ENCODE assay signal across 8 cellular contexts in the genomic region with DNA sequence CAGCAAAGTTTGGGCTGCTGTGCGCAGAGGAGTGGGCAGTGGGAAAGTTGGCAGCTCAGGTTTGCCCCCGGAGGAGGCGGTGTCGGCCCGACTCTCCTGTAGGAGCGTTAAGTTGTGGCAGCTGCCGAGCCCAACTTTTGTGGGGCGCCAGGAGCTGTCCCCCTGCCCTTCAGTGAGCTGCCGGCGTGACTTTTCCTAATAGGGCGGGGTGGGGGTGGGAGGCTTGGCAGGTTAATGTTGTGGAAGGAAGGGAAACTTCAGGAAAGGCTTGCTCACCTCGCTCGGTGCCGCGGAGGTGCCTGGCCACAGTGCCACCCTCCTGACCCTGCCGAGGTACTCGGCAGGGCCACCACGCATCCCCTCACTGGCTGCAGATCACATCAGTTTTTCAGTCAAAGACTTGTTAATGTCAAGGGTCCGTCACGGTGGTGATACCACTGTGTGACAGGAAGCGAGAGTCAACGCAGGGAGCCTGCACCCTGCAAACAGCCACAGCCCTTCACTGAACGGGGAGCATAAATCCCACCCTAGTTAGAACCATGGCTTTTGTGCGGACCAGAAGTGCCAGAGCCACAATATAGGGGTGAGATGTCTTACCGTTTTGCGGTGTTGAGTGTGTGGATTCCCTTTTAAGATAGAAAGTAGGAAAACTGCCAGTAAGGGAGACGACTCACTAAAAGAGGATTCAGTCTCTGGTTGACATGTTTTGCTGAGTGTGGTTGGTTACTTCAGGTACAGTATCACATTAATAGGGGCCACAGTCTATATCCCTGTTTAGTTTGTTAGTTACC. TPM values are rescaled to one million over a fixed set of nuclear protein-coding genes. Genes with fewer than 3 reads are reported as not detected.
DNase-seq lines count a peak whose midpoint lies in the region; ATAC-seq and TF ChIP-seq lines count a peak whose summit lies in the region.

No MANE protein-coding gene starts in this region.

- DNase-seq in ELF-1 (ENCODE audit: low read depth, low spot score) (peak; percentile 40), LoVo (ENCODE audit: low spot score) (peak; percentile 29), mesothelial cell of epicardium (ENCODE audit: low spot score in 2 of 2, unreplicated experiment in 2 of 2) (peak in 1 of 2 experiments; percentile 41), NCI-H510A (lab: John Stamatoyannopoulos, UW) (no peak)
- DNase-seq in activated CD4-positive, alpha-beta memory T cell treated with anti-CD3 and anti-CD28 coated beads for 36 hours: peak; percentile 72
- peak; percentile 35 for DNase-seq in effector CD8-positive, alpha-beta T cell (lab: John Stamatoyannopoulos, UW)
- peak; percentile 69 for DNase-seq in stimulated activated CD8-positive, alpha-beta memory T cell treated with anti-CD3 and anti-CD28 coated beads, Interleukin-4, amount 100 ng/mL, for 48 hours

- POLR2A ChIA-PET in activated CD4-positive, alpha-beta memory T cell treated with anti-CD3 and anti-CD28 coated beads for 36 hours (lab: Charles Lee): interaction anchor here (0.6 to 2.4 kb wide), 12 partner anchors 12 to 146 kb away, joined by 3 to 13 read pairs (median 6); a partner anchor contains a TSS

- intact Hi-C loops in activated CD4-positive, alpha-beta memory T cell treated with anti-CD3 and anti-CD28 coated beads for 36 hours (cut with micrococcal nuclease): loop anchor here (1.0 to 5.0 kb wide), 3 partner anchors 21 to 184 kb away; no protein-coding TSS in a partner anchor

- H3K36me3 Mint-ChIP-seq in activated CD4-positive, alpha-beta memory T cell treated with anti-CD3 and anti-CD28 coated beads for 36 hours: peaks cover 13% of the 10 kb centered on the region
- H3K36me3 Mint-ChIP-seq in mesothelial cell of epicardium: peaks cover 2% of the 10 kb centered on the region

- no peak for TF ChIP-seq CTCF in mesothelial cell of epicardium (IDR thresholded peaks at IDR 0.05; ENCODE audit: unreplicated experiment)

- peak; percentile 25 for ATAC-seq in GM21786 (IDR thresholded peaks at IDR 0.05; ENCODE audit: unreplicated experiment)

- CTCF ChIA-PET in activated CD4-positive, alpha-beta memory T cell treated with anti-CD3 and anti-CD28 coated beads for 36 hours (lab: Charles Lee): interaction anchor here (0.6 to 2.0 kb wide), 12 partner anchors 9 to 228 kb away, joined by 3 to 10 read pairs (median 4); a partner anchor contains a TSS

- H3K27ac Mint-ChIP-seq in activated CD4-positive, alpha-beta memory T cell treated with anti-CD3 and anti-CD28 coated beads for 36 hours: peak overlapping the region; percentile 98
- peak overlapping the region; percentile 86 for H3K27ac Mint-ChIP-seq in mesothelial cell of epicardium

- H3K4me3 Mint-ChIP-seq in activated CD4-positive, alpha-beta memory T cell treated with anti-CD3 and anti-CD28 coated beads for 36 hours: peak overlapping the region; percentile 90
- peak overlapping the region; percentile 94 for H3K4me3 Mint-ChIP-seq in mesothelial cell of epicardium

- H3K9me3 Mint-ChIP-seq in activated CD4-positive, alpha-beta memory T cell treated with anti-CD3 and anti-CD28 coated beads for 36 hours: no peaks in the 10 kb centered on the region
- no peaks in the 10 kb centered on the region for H3K9me3 Mint-ChIP-seq in mesothelial cell of epicardium

- H3K27me3 Mint-ChIP-seq in activated CD4-positive, alpha-beta memory T cell treated with anti-CD3 and anti-CD28 coated beads for 36 hours: no peaks in the 10 kb centered on the region
- no peaks in the 10 kb centered on the region for H3K27me3 Mint-ChIP-seq in mesothelial cell of epicardium (ENCODE audit: low read depth)

- peaks cover 60% of the 10 kb centered on the region for H3K4me1 Mint-ChIP-seq in activated CD4-positive, alpha-beta memory T cell treated with anti-CD3 and anti-CD28 coated beads for 36 hours (ENCODE audit: low read depth)
- peaks cover 47% of the 10 kb centered on the region for H3K4me1 Mint-ChIP-seq in mesothelial cell of epicardium

RNA-seq across cellular contexts. Expression of a gene that starts 0.7 kb away (rescaled TPM):
- 10 to 100 TPM; 44.7 to 45.8 TPM for total RNA-seq in activated CD4-positive, alpha-beta memory T cell treated with anti-CD3 and anti-CD28 coated beads for 36 hours
- total RNA-seq in mesothelial cell of epicardium: 35.4 to 37.3 TPM (median 35.6 TPM) in 3 replicates
